In the genomic region with DNA sequence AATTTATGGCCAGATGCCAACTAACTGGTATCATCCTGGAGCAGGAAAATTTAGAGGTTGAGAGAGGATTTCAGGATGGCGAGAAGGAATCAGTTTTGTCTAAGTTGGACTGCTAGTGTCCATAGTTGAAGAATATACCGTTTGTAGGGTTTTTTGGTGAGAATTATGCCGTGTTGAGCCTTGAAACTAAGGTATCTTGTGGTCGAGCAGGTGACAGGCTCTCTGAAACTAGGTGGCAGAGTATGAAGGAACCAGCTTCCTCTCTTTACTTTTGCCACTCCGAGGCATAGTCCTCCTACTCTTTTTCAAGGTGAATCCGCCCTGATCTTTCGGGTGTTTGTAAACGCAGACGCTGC, we compare ENCODE assay signal across 9 cellular contexts. TPM values are rescaled to one million over a fixed set of nuclear protein-coding genes. Genes with fewer than 3 reads are reported as not detected.
DNase-seq lines count a peak whose midpoint lies in the region; ATAC-seq and TF ChIP-seq lines count a peak whose summit lies in the region.
"Had no signal": no experiment of that assay in that cellular context is flagged by ENCODE, and none has a peak within 500 bp of the region (broad histone marks: within the 10 kb centered on the region; RNA-seq: fewer than 3 reads in every experiment).

No MANE protein-coding gene starts in this region.

- TF ChIP-seq POLR2A in thyroid gland (IDR thresholded peaks at IDR 0.05), result no peak

- H3K27me3 ChIP-seq in H7 (ENCODE audit: control insufficient read depth, insufficient read depth, low read length) (no peaks in the 10 kb centered on the region), thyroid gland (no peaks in the 10 kb centered on the region)

- H3K4me3 ChIP-seq in GM12865 (ENCODE audit: low read depth, low read length), result peak overlapping the region; percentile 54
- no peak overlapping the region for H3K4me3 ChIP-seq in H7 (ENCODE audit: insufficient read depth, low read depth, low read length)
- no peak overlapping the region for H3K4me3 ChIP-seq in thyroid gland (replicated peaks in 1 of 3)

- WGBS in thyroid gland, 2 donors, result 86 to 91% methylated on average over 9 of the region's 9 CpGs

- peak; percentile 89 for DNase-seq in GM12865 (ENCODE audit: low read depth)
- peak in 2 of 3 experiments; percentile 27 to 28 for DNase-seq in effector memory CD8-positive, alpha-beta T cell
- no peak for DNase-seq in H7
- DNase-seq in EL, result no peak
- DNase-seq in thyroid gland, result no peak
- DNase-seq in NCI-H1436 (lab: John Stamatoyannopoulos, UW), result no peak

- peak overlapping the region in 1 of 3 donors; percentile 32 for H3K27ac ChIP-seq in thyroid gland

- intact Hi-C loops in thyroid gland (cut with DNase I), result no loop called here

- peaks cover 8% of the 10 kb centered on the region for H3K36me3 Mint-ChIP-seq in effector memory CD8-positive, alpha-beta T cell (ENCODE audit: insufficient read depth)

- no peaks in the 10 kb centered on the region for H3K36me3 ChIP-seq in H7 (replicated peaks; ENCODE audit: control insufficient read depth, insufficient read depth, low read length)
- H3K36me3 ChIP-seq in thyroid gland, result no peaks in the 10 kb centered on the region

- no peak overlapping the region for H3K27ac Mint-ChIP-seq in effector memory CD8-positive, alpha-beta T cell
- H3K27ac Mint-ChIP-seq: stimulated activated naive CD8-positive, alpha-beta T cell treated with anti-CD3 and anti-CD28 coated beads, Interleukin-15, Interleukin-2, amounts not matched to agents 100 ng/mL and 50 ng/mL, for 24 hours had no signal

- peaks cover 53 to 64% of the 10 kb centered on the region in 2 donors for H3K4me1 ChIP-seq in thyroid gland

- no peak overlapping the region for H3K4me3 Mint-ChIP-seq in effector memory CD8-positive, alpha-beta T cell
- H3K4me3 Mint-ChIP-seq: stimulated activated naive CD8-positive, alpha-beta T cell treated with anti-CD3 and anti-CD28 coated beads, Interleukin-15, Interleukin-2, amounts not matched to agents 100 ng/mL and 50 ng/mL, for 24 hours had no signal

- peaks cover 40 to 60% of the 10 kb centered on the region in 2 donors for H3K4me1 Mint-ChIP-seq in effector memory CD8-positive, alpha-beta T cell (ENCODE audit: low read depth in 2 of 2)

- no peaks in the 10 kb centered on the region for H3K9me3 Mint-ChIP-seq in effector memory CD8-positive, alpha-beta T cell
- H3K9me3 Mint-ChIP-seq: stimulated activated naive CD8-positive, alpha-beta T cell treated with anti-CD3 and anti-CD28 coated beads, Interleukin-15, Interleukin-2, amounts not matched to agents 100 ng/mL and 50 ng/mL, for 24 hours had no signal

- TF ChIP-seq CTCF in GM12865 (IDR thresholded peaks at IDR 0.05; ENCODE audit: insufficient read depth, low read depth, low read length, missing control alignments) (no peak), thyroid gland (IDR thresholded peaks at IDR 0.05) (no peak)

- no peaks in the 10 kb centered on the region for H3K9me3 ChIP-seq in thyroid gland

- ATAC-seq in GM21515 (IDR thresholded peaks at IDR 0.05; ENCODE audit: unreplicated experiment) (peak; percentile 77), HG03565 (IDR thresholded peaks at IDR 0.05; ENCODE audit: unreplicated experiment) (peak; percentile 56)
- peak; percentile 85 for ATAC-seq in effector memory CD8-positive, alpha-beta T cell (replicated peaks)

- no peaks in the 10 kb centered on the region for H3K27me3 Mint-ChIP-seq in effector memory CD8-positive, alpha-beta T cell
- H3K27me3 Mint-ChIP-seq: stimulated activated naive CD8-positive, alpha-beta T cell treated with anti-CD3 and anti-CD28 coated beads, Interleukin-15, Interleukin-2, amounts not matched to agents 100 ng/mL and 50 ng/mL, for 24 hours had no signal

RNA-seq across cellular contexts. Expression of a gene that starts 9.7 kb away (rescaled TPM):
- 14.4 and 16.8 TPM in 2 replicates for total RNA-seq in H7 (2014; rRNA removed; shearing (Covaris generic))
- 10 to 100 TPM; 50.3 to 89.5 (median 58.1) TPM for total RNA-seq in thyroid gland

Comparison
In these comparisons a context has a peak if more than half of its experiments do, and no peak if none do; other contexts are left out.
1. DNase-seq: peak in GM12865 (single experiment) and effector memory CD8-positive, alpha-beta T cell (2 of 3); none in H7 (single experiment), EL (single experiment), thyroid gland (0 of 2) and NCI-H1436 (single experiment).
2. Peak in every context shown above with its lines, with median percentiles within 50 percentile points of each other: ATAC-seq.